Comparison of ENCODE assay signal across 8 cellular contexts in the genomic region with DNA sequence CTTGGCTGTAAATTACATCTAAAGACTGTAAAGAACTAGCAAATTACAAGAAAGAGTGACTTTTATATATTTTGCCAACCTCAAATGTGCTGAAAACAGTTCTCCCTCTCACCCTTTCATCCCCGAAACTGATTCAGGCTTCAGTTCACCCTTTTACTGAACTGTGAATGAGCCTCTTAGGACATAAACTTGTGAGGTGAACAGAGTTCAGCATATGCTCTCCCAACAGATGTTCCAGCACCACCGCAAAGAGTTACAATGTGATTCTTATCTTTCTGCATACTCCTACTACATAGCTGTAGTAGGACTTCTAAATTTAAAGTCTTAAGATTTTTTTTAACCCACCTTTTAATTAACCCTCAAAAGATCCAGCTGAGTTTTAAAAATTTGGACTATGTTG. TPM values are rescaled to one million over a fixed set of nuclear protein-coding genes. Genes with fewer than 3 reads are reported as not detected.
A peak's percentile ranks its signal among the peaks of the same experiment; 100 is the strongest.
DNase-seq lines count a peak whose midpoint lies in the region; ATAC-seq and TF ChIP-seq lines count a peak whose summit lies in the region.

No MANE protein-coding gene starts in this region.

- H3K4me3 ChIP-seq in ACC112 (ENCODE audit: low read depth, low read length), result peak overlapping the region; percentile 97
- H3K4me3 ChIP-seq in HL-60 (replicated peaks; ENCODE audit: insufficient read depth, low read length), result peak overlapping the region; percentile 94
- peak overlapping the region; percentile 79 for H3K4me3 ChIP-seq in astrocyte of the spinal cord (ENCODE audit: low read depth, low read length)
- peak overlapping the region in 1 of 2 experiments; percentile 87 for H3K4me3 ChIP-seq in mesenchymal stem cell (ENCODE audit: insufficient read depth in 1 of 2, low read depth in 1 of 2, low read length in 2 of 2)

- H3K9me3 ChIP-seq in mesenchymal stem cell (ENCODE audit: control insufficient read depth, low read length), result no peaks in the 10 kb centered on the region

- H3K14ac ChIP-seq in mesenchymal stem cell (ENCODE audit: low read length in 2 of 2), result no peak overlapping the region

- H3K27me3 ChIP-seq in ACC112 (ENCODE audit: insufficient read depth, low read length), result no peaks in the 10 kb centered on the region
- no peaks in the 10 kb centered on the region for H3K27me3 ChIP-seq in HL-60 (ENCODE audit: insufficient read depth, poor library complexity, severe bottlenecking)
- H3K27me3 ChIP-seq in mesenchymal stem cell (ENCODE audit: control insufficient read depth in 1 of 2, insufficient read depth in 1 of 2, low read length in 2 of 2), result no peaks in the 10 kb centered on the region

- H3K4ac ChIP-seq in mesenchymal stem cell (ENCODE audit: low read depth in 1 of 2, low read length in 2 of 2), result no peak overlapping the region

- no peak overlapping the region for H2AFZ ChIP-seq in ACC112 (ENCODE audit: low read length, unreplicated experiment)
- no peak overlapping the region for H2AFZ ChIP-seq in mesenchymal stem cell (ENCODE audit: low read depth, low read length)

- WGBS in mesenchymal stem cell, result 89% methylated on average over 1 of the region's 2 CpGs

- H3K36me3 ChIP-seq in ACC112 (ENCODE audit: insufficient read depth, low read length), result no peaks in the 10 kb centered on the region
- H3K36me3 ChIP-seq in mesenchymal stem cell (ENCODE audit: control insufficient read depth in 1 of 2, insufficient read depth in 2 of 2, low read depth in 1 of 2, low read length in 2 of 2), result peaks cover 0 to 4% of the 10 kb centered on the region in 2 experiments

- H4K91ac ChIP-seq in mesenchymal stem cell (ENCODE audit: low read length), result no peak overlapping the region

- H3K79me1 ChIP-seq in mesenchymal stem cell (replicated peaks; ENCODE audit: low read length, poor library complexity, severe bottlenecking), result peaks cover 10% of the 10 kb centered on the region

- no peak overlapping the region for H3K23ac ChIP-seq in mesenchymal stem cell (ENCODE audit: low read length in 2 of 2)

- H3K27ac ChIP-seq in ACC112 (ENCODE audit: low read depth, low read length) (no peak overlapping the region), HL-60 (replicated peaks) (no peak overlapping the region), mesenchymal stem cell (ENCODE audit: low read length, poor library complexity, severe bottlenecking) (no peak overlapping the region)

- no peak overlapping the region for H2AK5ac ChIP-seq in mesenchymal stem cell (ENCODE audit: low read length, severe bottlenecking)

- in situ Hi-C loops in astrocyte of the spinal cord (cut with HindIII; ENCODE audit: low sequenced_read_pairs), result no loop called here

- H3K4me1 ChIP-seq in ACC112 (ENCODE audit: control insufficient read depth, insufficient read depth, low read length, unreplicated experiment) (peaks cover 24% of the 10 kb centered on the region), mesenchymal stem cell (ENCODE audit: control insufficient read depth, insufficient read depth, low read depth, low read length) (peaks cover 2% of the 10 kb centered on the region)

- no peak overlapping the region for H4K8ac ChIP-seq in mesenchymal stem cell (ENCODE audit: low read length)

- no peak overlapping the region for H2BK15ac ChIP-seq in mesenchymal stem cell (ENCODE audit: low read depth, poor library complexity, severe bottlenecking)

- H3K79me2 ChIP-seq in ACC112 (ENCODE audit: control insufficient read depth, insufficient read depth, low read length, unreplicated experiment), result peaks cover 49% of the 10 kb centered on the region

- H3K9ac ChIP-seq in mesenchymal stem cell (ENCODE audit: low read length), result peak overlapping the region; percentile 93

- DNase-seq in HL-60 (ENCODE audit: low read depth in 1 of 2, low spot score in 1 of 2) (no peak), astrocyte of the spinal cord (ENCODE audit: low read depth, low spot score) (no peak), mesenchymal stem cell (peak; percentile 49), DMS114 treated with DMSO at 0.1 percent for 48 hours (lab: John Stamatoyannopoulos, UW; ENCODE audit: unreplicated experiment) (no peak), DMS79 (lab: John Stamatoyannopoulos, UW) (no peak), cerebellar cortex (ENCODE audit: low spot score) (no peak)

- TF ChIP-seq CTCF in HL-60 (IDR thresholded peaks at IDR 0.05; ENCODE audit: insufficient read depth, low read length) (no peak), astrocyte of the spinal cord (IDR thresholded peaks at IDR 0.05; ENCODE audit: low read depth, low read length) (no peak)

- ATAC-seq in HG03108 (IDR thresholded peaks at IDR 0.05; ENCODE audit: unreplicated experiment), result no peak

- no peak overlapping the region for H2BK12ac ChIP-seq in mesenchymal stem cell (ENCODE audit: low read length in 2 of 2)

- no peak overlapping the region for H2BK5ac ChIP-seq in mesenchymal stem cell (ENCODE audit: low read depth, low read length, poor library complexity, severe bottlenecking)

- no peak overlapping the region for H3K18ac ChIP-seq in mesenchymal stem cell (ENCODE audit: low read depth in 1 of 2, low read length in 2 of 2)

- no peak overlapping the region for H2BK120ac ChIP-seq in mesenchymal stem cell (ENCODE audit: low read depth, low read length)

- H3K4me2 ChIP-seq in mesenchymal stem cell (ENCODE audit: low read length, poor library complexity, severe bottlenecking), result no peak overlapping the region

RNA-seq across cellular contexts. Expression of a gene that starts 1.2 kb away (rescaled TPM):
- 4.7 TPM for polyA plus RNA-seq in mesenchymal stem cell (2013, experiment 1 of 2)
- polyA plus RNA-seq in mesenchymal stem cell (2013, experiment 2 of 2), result 4.8 TPM
